ENCODE assay signal across 1 cellular context in the genomic region with DNA sequence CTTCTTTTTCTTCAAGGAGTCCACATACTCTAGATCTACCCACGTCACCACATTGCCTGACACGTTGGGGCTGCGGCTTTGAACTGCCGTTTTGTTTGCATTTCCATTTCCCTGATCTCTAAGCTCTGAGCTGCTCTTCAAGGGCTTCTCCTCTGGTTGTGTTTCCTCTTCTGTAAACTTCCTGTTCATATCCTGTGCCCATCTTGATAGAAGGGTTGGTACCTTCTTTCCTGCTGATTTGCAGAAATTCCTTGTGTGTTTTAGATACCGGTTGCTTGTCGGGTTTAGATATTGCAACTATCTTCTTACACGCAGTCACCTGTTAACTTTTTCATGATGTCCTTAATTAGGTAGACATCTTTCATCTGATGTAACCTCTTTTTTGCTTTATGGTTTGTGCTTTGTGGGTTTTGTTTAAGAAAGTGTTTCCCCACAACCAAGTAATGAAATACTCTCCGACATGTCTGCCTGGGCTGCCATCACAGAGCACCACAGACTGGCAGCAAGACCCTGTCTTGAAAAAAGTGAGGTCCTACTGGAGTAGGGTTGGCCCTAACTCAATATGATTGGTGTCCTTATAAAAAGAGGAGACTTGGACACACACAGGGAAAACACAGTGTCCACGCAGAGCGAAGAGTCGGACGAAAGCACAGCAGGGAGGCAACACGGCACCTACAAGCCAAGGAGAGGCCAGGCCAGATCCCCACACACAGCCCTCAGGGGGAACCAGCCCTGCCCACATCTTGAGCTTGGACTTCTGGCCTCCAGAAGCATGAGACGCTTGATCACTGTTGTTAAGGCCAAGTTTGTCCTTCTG.
A peak's percentile ranks its signal among the peaks of the same experiment; 100 is the strongest.
TF ChIP-seq lines count a peak whose summit lies in the region.

No MANE protein-coding gene starts in this region.

TF ChIP-seq in HepG2, 621 proteins besides CTCF, POLR2A, EP300 and RAD21 (continued from another document and continues in another):
- TF ChIP-seq, protein P1, sequence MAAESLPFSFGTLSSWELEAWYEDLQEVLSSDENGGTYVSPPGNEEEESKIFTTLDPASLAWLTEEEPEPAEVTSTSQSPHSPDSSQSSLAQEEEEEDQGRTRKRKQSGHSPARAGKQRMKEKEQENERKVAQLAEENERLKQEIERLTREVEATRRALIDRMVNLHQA (CRISPR knock-in tag; IDR thresholded peaks at IDR 0.05) = no peak
- TF ChIP-seq ZBTB21 (CRISPR knock-in tag; IDR thresholded peaks at IDR 0.05) (no peak), BHLHE40 (IDR thresholded peaks at IDR 0.05; ENCODE audit: low read length) (no peak), IKZF5 (CRISPR knock-in tag; IDR thresholded peaks at IDR 0.05) (no peak; the same call in 1 of the 2 replicates), POLR2AphosphoS5 (IDR thresholded peaks at IDR 0.05; ENCODE audit: low read depth, low read length) (no peak), EED (CRISPR knock-in tag; IDR thresholded peaks at IDR 0.05) (no peak), REL (CRISPR knock-in tag; conservative IDR thresholded peaks at IDR 0.05) (no peak), JDP2 (CRISPR knock-in tag; IDR thresholded peaks at IDR 0.05; ENCODE audit: borderline replicate concordance) (no peak), PRDM15 (CRISPR knock-in tag; IDR thresholded peaks at IDR 0.05) (no peak), POLR2AphosphoS2 (IDR thresholded peaks at IDR 0.05; ENCODE audit: low read depth, low read length) (no peak), ZNF747 (CRISPR knock-in tag; IDR thresholded peaks at IDR 0.05; ENCODE audit: borderline replicate concordance) (no peak), NONO (IDR thresholded peaks at IDR 0.05) (no peak), NONO (CRISPR knock-in tag; conservative IDR thresholded peaks at IDR 0.05) (no peak), CAMTA2 (CRISPR knock-in tag; IDR thresholded peaks at IDR 0.05; ENCODE audit: borderline replicate concordance) (no peak), ZFP1 (CRISPR knock-in tag; IDR thresholded peaks at IDR 0.05) (peak; percentile 69; the same call in 1 of the 2 replicates), PHF5A (CRISPR knock-in tag; IDR thresholded peaks at IDR 0.05; ENCODE audit: low read depth, unreplicated experiment) (peak; percentile 19), MAFF (IDR thresholded peaks at IDR 0.05; ENCODE audit: low read depth, low read length) (peak; percentile 65), TAF1 (CRISPR knock-in tag; IDR thresholded peaks at IDR 0.05) (no peak; the same call in 1 of the 2 replicates), GLI4 (CRISPR knock-in tag; IDR thresholded peaks at IDR 0.05; ENCODE audit: borderline replicate concordance) (no peak), SRF (IDR thresholded peaks at IDR 0.05; ENCODE audit: low read depth, low read length) (no peak), GABPB1 (CRISPR knock-in tag; IDR thresholded peaks at IDR 0.05) (peak; percentile 32; the same call in 1 of the 2 replicates), TCF7L2 (IDR thresholded peaks at IDR 0.05; ENCODE audit: low read depth, low read length) (peak; percentile 37; the same call in 1 of the 2 replicates), RNF219 (CRISPR knock-in tag; IDR thresholded peaks at IDR 0.05) (no peak), ZMYM3 (CRISPR knock-in tag; IDR thresholded peaks at IDR 0.05) (no peak), MEIS2 (CRISPR knock-in tag; IDR thresholded peaks at IDR 0.05) (no peak), RFX1 (IDR thresholded peaks at IDR 0.05) (no peak), DR1 (CRISPR knock-in tag; IDR thresholded peaks at IDR 0.05) (no peak)
- TF ChIP-seq, protein P2, sequence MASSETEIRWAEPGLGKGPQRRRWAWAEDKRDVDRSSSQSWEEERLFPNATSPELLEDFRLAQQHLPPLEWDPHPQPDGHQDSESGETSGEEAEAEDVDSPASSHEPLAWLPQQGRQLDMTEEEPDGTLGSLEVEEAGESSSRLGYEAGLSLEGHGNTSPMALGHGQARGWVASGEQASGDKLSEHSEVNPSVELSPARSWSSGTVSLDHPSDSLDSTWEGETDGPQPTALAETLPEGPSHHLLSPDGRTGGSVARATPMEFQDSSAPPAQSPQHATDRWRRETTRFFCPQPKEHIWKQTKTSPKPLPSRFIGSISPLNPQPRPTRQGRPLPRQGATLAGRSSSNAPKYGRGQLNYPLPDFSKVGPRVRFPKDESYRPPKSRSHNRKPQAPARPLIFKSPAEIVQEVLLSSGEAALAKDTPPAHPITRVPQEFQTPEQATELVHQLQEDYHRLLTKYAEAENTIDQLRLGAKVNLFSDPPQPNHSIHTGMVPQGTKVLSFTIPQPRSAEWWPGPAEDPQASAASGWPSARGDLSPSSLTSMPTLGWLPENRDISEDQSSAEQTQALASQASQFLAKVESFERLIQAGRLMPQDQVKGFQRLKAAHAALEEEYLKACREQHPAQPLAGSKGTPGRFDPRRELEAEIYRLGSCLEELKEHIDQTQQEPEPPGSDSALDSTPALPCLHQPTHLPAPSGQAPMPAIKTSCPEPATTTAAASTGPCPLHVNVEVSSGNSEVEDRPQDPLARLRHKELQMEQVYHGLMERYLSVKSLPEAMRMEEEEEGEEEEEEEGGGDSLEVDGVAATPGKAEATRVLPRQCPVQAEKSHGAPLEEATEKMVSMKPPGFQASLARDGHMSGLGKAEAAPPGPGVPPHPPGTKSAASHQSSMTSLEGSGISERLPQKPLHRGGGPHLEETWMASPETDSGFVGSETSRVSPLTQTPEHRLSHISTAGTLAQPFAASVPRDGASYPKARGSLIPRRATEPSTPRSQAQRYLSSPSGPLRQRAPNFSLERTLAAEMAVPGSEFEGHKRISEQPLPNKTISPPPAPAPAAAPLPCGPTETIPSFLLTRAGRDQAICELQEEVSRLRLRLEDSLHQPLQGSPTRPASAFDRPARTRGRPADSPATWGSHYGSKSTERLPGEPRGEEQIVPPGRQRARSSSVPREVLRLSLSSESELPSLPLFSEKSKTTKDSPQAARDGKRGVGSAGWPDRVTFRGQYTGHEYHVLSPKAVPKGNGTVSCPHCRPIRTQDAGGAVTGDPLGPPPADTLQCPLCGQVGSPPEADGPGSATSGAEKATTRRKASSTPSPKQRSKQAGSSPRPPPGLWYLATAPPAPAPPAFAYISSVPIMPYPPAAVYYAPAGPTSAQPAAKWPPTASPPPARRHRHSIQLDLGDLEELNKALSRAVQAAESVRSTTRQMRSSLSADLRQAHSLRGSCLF (CRISPR knock-in tag; IDR thresholded peaks at IDR 0.05; ENCODE audit: borderline replicate concordance) = no peak
- TF ChIP-seq, protein P3, sequence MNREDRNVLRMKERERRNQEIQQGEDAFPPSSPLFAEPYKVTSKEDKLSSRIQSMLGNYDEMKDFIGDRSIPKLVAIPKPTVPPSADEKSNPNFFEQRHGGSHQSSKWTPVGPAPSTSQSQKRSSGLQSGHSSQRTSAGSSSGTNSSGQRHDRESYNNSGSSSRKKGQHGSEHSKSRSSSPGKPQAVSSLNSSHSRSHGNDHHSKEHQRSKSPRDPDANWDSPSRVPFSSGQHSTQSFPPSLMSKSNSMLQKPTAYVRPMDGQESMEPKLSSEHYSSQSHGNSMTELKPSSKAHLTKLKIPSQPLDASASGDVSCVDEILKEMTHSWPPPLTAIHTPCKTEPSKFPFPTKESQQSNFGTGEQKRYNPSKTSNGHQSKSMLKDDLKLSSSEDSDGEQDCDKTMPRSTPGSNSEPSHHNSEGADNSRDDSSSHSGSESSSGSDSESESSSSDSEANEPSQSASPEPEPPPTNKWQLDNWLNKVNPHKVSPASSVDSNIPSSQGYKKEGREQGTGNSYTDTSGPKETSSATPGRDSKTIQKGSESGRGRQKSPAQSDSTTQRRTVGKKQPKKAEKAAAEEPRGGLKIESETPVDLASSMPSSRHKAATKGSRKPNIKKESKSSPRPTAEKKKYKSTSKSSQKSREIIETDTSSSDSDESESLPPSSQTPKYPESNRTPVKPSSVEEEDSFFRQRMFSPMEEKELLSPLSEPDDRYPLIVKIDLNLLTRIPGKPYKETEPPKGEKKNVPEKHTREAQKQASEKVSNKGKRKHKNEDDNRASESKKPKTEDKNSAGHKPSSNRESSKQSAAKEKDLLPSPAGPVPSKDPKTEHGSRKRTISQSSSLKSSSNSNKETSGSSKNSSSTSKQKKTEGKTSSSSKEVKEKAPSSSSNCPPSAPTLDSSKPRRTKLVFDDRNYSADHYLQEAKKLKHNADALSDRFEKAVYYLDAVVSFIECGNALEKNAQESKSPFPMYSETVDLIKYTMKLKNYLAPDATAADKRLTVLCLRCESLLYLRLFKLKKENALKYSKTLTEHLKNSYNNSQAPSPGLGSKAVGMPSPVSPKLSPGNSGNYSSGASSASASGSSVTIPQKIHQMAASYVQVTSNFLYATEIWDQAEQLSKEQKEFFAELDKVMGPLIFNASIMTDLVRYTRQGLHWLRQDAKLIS (CRISPR knock-in tag; IDR thresholded peaks at IDR 0.05) = no peak
- TF ChIP-seq, protein P4, sequence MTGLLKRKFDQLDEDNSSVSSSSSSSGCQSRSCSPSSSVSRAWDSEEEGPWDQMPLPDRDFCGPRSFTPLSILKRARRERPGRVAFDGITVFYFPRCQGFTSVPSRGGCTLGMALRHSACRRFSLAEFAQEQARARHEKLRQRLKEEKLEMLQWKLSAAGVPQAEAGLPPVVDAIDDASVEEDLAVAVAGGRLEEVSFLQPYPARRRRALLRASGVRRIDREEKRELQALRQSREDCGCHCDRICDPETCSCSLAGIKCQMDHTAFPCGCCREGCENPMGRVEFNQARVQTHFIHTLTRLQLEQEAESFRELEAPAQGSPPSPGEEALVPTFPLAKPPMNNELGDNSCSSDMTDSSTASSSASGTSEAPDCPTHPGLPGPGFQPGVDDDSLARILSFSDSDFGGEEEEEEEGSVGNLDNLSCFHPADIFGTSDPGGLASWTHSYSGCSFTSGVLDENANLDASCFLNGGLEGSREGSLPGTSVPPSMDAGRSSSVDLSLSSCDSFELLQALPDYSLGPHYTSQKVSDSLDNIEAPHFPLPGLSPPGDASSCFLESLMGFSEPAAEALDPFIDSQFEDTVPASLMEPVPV (CRISPR knock-in tag; IDR thresholded peaks at IDR 0.05) = no peak
- TF ChIP-seq, protein P5, sequence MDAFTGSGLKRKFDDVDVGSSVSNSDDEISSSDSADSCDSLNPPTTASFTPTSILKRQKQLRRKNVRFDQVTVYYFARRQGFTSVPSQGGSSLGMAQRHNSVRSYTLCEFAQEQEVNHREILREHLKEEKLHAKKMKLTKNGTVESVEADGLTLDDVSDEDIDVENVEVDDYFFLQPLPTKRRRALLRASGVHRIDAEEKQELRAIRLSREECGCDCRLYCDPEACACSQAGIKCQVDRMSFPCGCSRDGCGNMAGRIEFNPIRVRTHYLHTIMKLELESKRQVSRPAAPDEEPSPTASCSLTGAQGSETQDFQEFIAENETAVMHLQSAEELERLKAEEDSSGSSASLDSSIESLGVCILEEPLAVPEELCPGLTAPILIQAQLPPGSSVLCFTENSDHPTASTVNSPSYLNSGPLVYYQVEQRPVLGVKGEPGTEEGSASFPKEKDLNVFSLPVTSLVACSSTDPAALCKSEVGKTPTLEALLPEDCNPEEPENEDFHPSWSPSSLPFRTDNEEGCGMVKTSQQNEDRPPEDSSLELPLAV (CRISPR knock-in tag; conservative IDR thresholded peaks at IDR 0.05; ENCODE audit: low read depth) = no peak
- TF ChIP-seq, protein P6, sequence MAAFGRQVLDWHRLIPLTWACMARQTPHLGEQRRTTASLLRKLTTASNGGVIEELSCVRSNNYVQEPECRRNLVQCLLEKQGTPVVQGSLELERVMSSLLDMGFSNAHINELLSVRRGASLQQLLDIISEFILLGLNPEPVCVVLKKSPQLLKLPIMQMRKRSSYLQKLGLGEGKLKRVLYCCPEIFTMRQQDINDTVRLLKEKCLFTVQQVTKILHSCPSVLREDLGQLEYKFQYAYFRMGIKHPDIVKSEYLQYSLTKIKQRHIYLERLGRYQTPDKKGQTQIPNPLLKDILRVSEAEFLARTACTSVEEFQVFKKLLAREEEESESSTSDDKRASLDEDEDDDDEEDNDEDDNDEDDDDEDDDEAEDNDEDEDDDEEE (CRISPR knock-in tag; IDR thresholded peaks at IDR 0.05) = no peak
